In genomic region chr6:142265476-142265875, GRCh38 we compare ENCODE assay signal across 1 cellular context.
TF ChIP-seq lines count a peak whose summit lies in the region.

No MANE protein-coding gene starts in this region.

TF ChIP-seq in HepG2, 621 proteins besides CTCF, POLR2A, EP300 and RAD21 (continued from another document and continues in another):
- TF ChIP-seq REPIN1 (CRISPR knock-in tag; IDR thresholded peaks at IDR 0.05; ENCODE audit: borderline replicate concordance, low read depth): peak; percentile 88; the same call in 1 of the 2 replicates
- peak; percentile 91 for TF ChIP-seq PPARG (CRISPR knock-in tag; conservative IDR thresholded peaks at IDR 0.05)
- no peak for TF ChIP-seq ZNF350 (CRISPR knock-in tag; IDR thresholded peaks at IDR 0.05; ENCODE audit: borderline replicate concordance, low read depth)
- no peak for TF ChIP-seq ZNF878 (CRISPR knock-in tag; IDR thresholded peaks at IDR 0.05)
- peak; percentile 56; the same call in 1 of the 2 replicates for TF ChIP-seq GATAD1 (CRISPR knock-in tag; IDR thresholded peaks at IDR 0.05)
- TF ChIP-seq STAT6 (CRISPR knock-in tag; IDR thresholded peaks at IDR 0.05; ENCODE audit: borderline replicate concordance): peak; percentile 76; the same call in 1 of the 2 replicates
- peak; percentile 32; the same call in 1 of the 2 replicates for TF ChIP-seq ZSCAN31 (CRISPR knock-in tag; IDR thresholded peaks at IDR 0.05; ENCODE audit: low read depth)
- no peak for TF ChIP-seq NFIB (CRISPR knock-in tag; IDR thresholded peaks at IDR 0.05; ENCODE audit: borderline replicate concordance)
- TF ChIP-seq, protein P1, sequence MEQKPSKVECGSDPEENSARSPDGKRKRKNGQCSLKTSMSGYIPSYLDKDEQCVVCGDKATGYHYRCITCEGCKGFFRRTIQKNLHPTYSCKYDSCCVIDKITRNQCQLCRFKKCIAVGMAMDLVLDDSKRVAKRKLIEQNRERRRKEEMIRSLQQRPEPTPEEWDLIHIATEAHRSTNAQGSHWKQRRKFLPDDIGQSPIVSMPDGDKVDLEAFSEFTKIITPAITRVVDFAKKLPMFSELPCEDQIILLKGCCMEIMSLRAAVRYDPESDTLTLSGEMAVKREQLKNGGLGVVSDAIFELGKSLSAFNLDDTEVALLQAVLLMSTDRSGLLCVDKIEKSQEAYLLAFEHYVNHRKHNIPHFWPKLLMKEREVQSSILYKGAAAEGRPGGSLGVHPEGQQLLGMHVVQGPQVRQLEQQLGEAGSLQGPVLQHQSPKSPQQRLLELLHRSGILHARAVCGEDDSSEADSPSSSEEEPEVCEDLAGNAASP (CRISPR knock-in tag; IDR thresholded peaks at IDR 0.05; ENCODE audit: borderline replicate concordance): peak; percentile 79; the same call in 1 of the 2 replicates
- no peak for TF ChIP-seq ZNF468 (CRISPR knock-in tag; IDR thresholded peaks at IDR 0.05)
- TF ChIP-seq ZBTB38 (CRISPR knock-in tag; IDR thresholded peaks at IDR 0.05): no peak
- no peak for TF ChIP-seq ZNF20 (CRISPR knock-in tag; IDR thresholded peaks at IDR 0.05)
- TF ChIP-seq ZSCAN20 (CRISPR knock-in tag; IDR thresholded peaks at IDR 0.05; ENCODE audit: borderline replicate concordance): no peak
- TF ChIP-seq RBFOX2 (IDR thresholded peaks at IDR 0.05; ENCODE audit: low read depth, low read length): no peak
- TF ChIP-seq CBX5 (CRISPR knock-in tag; IDR thresholded peaks at IDR 0.05; ENCODE audit: borderline replicate concordance): no peak
- TF ChIP-seq ZFP36 (IDR thresholded peaks at IDR 0.05; ENCODE audit: borderline replicate concordance, low read depth, low read length, partially characterized antibody): no peak
- TF ChIP-seq GATAD2A (CRISPR knock-in tag; IDR thresholded peaks at IDR 0.05): peak; percentile 99
- no peak for TF ChIP-seq ZNF619 (CRISPR knock-in tag; IDR thresholded peaks at IDR 0.05)
- no peak for TF ChIP-seq RBAK (CRISPR knock-in tag; IDR thresholded peaks at IDR 0.05)
- TF ChIP-seq SNAPC5 (CRISPR knock-in tag; IDR thresholded peaks at IDR 0.05; ENCODE audit: borderline replicate concordance): peak; percentile 58; the same call in 1 of the 2 replicates
- no peak for TF ChIP-seq ZNF282 (IDR thresholded peaks at IDR 0.05; ENCODE audit: partially characterized antibody)
- TF ChIP-seq NFKB2 (CRISPR knock-in tag; IDR thresholded peaks at IDR 0.05; ENCODE audit: borderline replicate concordance): no peak
- no peak for TF ChIP-seq ZNF253 (CRISPR knock-in tag; IDR thresholded peaks at IDR 0.05; ENCODE audit: borderline replicate concordance)
- TF ChIP-seq NFYB (CRISPR knock-in tag; IDR thresholded peaks at IDR 0.05): no peak
- TF ChIP-seq PRPF4 (IDR thresholded peaks at IDR 0.05; ENCODE audit: low read depth, low read length, poor library complexity, severe bottlenecking): no peak
- TF ChIP-seq NCOR1 (IDR thresholded peaks at IDR 0.05; ENCODE audit: borderline replicate concordance, low read length): peak; percentile 88; the same call in 1 of the 2 replicates
- no peak for TF ChIP-seq ZNF432 (CRISPR knock-in tag; IDR thresholded peaks at IDR 0.05; ENCODE audit: borderline replicate concordance)
- peak; percentile 92 for TF ChIP-seq SOX5 (CRISPR knock-in tag; IDR thresholded peaks at IDR 0.05; ENCODE audit: borderline replicate concordance)
- TF ChIP-seq ZNF547 (CRISPR knock-in tag; IDR thresholded peaks at IDR 0.05): no peak
- TF ChIP-seq, protein P2, sequence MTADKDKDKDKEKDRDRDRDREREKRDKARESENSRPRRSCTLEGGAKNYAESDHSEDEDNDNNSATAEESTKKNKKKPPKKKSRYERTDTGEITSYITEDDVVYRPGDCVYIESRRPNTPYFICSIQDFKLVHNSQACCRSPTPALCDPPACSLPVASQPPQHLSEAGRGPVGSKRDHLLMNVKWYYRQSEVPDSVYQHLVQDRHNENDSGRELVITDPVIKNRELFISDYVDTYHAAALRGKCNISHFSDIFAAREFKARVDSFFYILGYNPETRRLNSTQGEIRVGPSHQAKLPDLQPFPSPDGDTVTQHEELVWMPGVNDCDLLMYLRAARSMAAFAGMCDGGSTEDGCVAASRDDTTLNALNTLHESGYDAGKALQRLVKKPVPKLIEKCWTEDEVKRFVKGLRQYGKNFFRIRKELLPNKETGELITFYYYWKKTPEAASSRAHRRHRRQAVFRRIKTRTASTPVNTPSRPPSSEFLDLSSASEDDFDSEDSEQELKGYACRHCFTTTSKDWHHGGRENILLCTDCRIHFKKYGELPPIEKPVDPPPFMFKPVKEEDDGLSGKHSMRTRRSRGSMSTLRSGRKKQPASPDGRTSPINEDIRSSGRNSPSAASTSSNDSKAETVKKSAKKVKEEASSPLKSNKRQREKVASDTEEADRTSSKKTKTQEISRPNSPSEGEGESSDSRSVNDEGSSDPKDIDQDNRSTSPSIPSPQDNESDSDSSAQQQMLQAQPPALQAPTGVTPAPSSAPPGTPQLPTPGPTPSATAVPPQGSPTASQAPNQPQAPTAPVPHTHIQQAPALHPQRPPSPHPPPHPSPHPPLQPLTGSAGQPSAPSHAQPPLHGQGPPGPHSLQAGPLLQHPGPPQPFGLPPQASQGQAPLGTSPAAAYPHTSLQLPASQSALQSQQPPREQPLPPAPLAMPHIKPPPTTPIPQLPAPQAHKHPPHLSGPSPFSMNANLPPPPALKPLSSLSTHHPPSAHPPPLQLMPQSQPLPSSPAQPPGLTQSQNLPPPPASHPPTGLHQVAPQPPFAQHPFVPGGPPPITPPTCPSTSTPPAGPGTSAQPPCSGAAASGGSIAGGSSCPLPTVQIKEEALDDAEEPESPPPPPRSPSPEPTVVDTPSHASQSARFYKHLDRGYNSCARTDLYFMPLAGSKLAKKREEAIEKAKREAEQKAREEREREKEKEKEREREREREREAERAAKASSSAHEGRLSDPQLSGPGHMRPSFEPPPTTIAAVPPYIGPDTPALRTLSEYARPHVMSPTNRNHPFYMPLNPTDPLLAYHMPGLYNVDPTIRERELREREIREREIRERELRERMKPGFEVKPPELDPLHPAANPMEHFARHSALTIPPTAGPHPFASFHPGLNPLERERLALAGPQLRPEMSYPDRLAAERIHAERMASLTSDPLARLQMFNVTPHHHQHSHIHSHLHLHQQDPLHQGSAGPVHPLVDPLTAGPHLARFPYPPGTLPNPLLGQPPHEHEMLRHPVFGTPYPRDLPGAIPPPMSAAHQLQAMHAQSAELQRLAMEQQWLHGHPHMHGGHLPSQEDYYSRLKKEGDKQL (CRISPR knock-in tag; IDR thresholded peaks at IDR 0.05; ENCODE audit: low read depth): peak; percentile 75
- TF ChIP-seq, protein P3, sequence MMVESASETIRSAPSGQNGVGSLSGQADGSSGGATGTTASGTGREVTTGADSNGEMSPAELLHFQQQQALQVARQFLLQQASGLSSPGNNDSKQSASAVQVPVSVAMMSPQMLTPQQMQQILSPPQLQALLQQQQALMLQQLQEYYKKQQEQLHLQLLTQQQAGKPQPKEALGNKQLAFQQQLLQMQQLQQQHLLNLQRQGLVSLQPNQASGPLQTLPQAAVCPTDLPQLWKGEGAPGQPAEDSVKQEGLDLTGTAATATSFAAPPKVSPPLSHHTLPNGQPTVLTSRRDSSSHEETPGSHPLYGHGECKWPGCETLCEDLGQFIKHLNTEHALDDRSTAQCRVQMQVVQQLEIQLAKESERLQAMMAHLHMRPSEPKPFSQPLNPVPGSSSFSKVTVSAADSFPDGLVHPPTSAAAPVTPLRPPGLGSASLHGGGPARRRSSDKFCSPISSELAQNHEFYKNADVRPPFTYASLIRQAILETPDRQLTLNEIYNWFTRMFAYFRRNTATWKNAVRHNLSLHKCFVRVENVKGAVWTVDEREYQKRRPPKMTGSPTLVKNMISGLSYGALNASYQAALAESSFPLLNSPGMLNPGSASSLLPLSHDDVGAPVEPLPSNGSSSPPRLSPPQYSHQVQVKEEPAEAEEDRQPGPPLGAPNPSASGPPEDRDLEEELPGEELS (CRISPR knock-in tag; IDR thresholded peaks at IDR 0.05): peak; percentile 85
- TF ChIP-seq JARID2 (CRISPR knock-in tag; IDR thresholded peaks at IDR 0.05; ENCODE audit: insufficient replicate concordance): no peak
- TF ChIP-seq, protein P4, sequence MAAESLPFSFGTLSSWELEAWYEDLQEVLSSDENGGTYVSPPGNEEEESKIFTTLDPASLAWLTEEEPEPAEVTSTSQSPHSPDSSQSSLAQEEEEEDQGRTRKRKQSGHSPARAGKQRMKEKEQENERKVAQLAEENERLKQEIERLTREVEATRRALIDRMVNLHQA (CRISPR knock-in tag; IDR thresholded peaks at IDR 0.05): no peak
- TF ChIP-seq MAFF (IDR thresholded peaks at IDR 0.05; ENCODE audit: low read depth, low read length): 0 out of 2 replicates have a peak, but pooled peaks have one; percentile 17
- no peak; the same call in 1 of the 2 replicates for TF ChIP-seq ARID2 (CRISPR knock-in tag; IDR thresholded peaks at IDR 0.05; ENCODE audit: borderline replicate concordance)
- TF ChIP-seq ARID3A (IDR thresholded peaks at IDR 0.05; ENCODE audit: low read depth, low read length): peak; percentile 92
- peak; percentile 81 for TF ChIP-seq GFI1 (CRISPR knock-in tag; IDR thresholded peaks at IDR 0.05; ENCODE audit: borderline replicate concordance)
- peak; percentile 88; the same call in 1 of the 2 replicates for TF ChIP-seq FOXJ3 (CRISPR knock-in tag; IDR thresholded peaks at IDR 0.05; ENCODE audit: borderline replicate concordance)
- TF ChIP-seq HNRNPH1 (optimal IDR thresholded peaks at IDR 0.05; ENCODE audit: low read depth, low read length): no peak
- no peak for TF ChIP-seq GABPA (IDR thresholded peaks at IDR 0.05; ENCODE audit: low read depth, low read length)
- no peak for TF ChIP-seq GABPA (CRISPR knock-in tag; IDR thresholded peaks at IDR 0.05; ENCODE audit: low read depth)
- no peak for TF ChIP-seq CHCHD3 (CRISPR knock-in tag; IDR thresholded peaks at IDR 0.05)
- TF ChIP-seq, protein P5, sequence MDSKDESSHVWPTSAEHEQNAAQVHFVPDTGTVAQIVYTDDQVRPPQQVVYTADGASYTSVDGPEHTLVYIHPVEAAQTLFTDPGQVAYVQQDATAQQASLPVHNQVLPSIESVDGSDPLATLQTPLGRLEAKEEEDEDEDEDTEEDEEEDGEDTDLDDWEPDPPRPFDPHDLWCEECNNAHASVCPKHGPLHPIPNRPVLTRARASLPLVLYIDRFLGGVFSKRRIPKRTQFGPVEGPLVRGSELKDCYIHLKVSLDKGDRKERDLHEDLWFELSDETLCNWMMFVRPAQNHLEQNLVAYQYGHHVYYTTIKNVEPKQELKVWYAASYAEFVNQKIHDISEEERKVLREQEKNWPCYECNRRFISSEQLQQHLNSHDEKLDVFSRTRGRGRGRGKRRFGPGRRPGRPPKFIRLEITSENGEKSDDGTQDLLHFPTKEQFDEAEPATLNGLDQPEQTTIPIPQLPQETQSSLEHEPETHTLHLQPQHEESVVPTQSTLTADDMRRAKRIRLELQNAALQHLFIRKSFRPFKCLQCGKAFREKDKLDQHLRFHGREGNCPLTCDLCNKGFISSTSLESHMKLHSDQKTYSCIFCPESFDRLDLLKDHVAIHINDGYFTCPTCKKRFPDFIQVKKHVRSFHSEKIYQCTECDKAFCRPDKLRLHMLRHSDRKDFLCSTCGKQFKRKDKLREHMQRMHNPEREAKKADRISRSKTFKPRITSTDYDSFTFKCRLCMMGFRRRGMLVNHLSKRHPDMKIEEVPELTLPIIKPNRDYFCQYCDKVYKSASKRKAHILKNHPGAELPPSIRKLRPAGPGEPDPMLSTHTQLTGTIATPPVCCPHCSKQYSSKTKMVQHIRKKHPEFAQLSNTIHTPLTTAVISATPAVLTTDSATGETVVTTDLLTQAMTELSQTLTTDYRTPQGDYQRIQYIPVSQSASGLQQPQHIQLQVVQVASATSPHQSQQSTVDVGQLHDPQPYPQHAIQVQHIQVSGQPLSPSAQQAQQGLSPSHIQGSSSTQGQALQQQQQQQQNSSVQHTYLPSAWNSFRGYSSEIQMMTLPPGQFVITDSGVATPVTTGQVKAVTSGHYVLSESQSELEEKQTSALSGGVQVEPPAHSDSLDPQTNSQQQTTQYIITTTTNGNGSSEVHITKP (CRISPR knock-in tag; IDR thresholded peaks at IDR 0.05; ENCODE audit: low read depth): 0 out of 2 replicates have a peak, but pooled peaks have one; percentile 19
- no peak for TF ChIP-seq ZNF317 (CRISPR knock-in tag; IDR thresholded peaks at IDR 0.05)
- no peak for TF ChIP-seq ZNF235 (CRISPR knock-in tag; IDR thresholded peaks at IDR 0.05; ENCODE audit: borderline replicate concordance)
- TF ChIP-seq ATF7-NPFF (CRISPR knock-in tag; IDR thresholded peaks at IDR 0.05; ENCODE audit: low read depth): no peak
- no peak for TF ChIP-seq ZNF354B (CRISPR knock-in tag; IDR thresholded peaks at IDR 0.05)
- no peak for TF ChIP-seq MLLT10 (CRISPR knock-in tag; IDR thresholded peaks at IDR 0.05)
- TF ChIP-seq MLX (CRISPR knock-in tag; IDR thresholded peaks at IDR 0.05): peak; percentile 79; the same call in 1 of the 2 replicates
- TF ChIP-seq HMG20B (CRISPR knock-in tag; conservative IDR thresholded peaks at IDR 0.05): peak; percentile 52; the same call in 1 of the 2 replicates
